In the genomic region with DNA sequence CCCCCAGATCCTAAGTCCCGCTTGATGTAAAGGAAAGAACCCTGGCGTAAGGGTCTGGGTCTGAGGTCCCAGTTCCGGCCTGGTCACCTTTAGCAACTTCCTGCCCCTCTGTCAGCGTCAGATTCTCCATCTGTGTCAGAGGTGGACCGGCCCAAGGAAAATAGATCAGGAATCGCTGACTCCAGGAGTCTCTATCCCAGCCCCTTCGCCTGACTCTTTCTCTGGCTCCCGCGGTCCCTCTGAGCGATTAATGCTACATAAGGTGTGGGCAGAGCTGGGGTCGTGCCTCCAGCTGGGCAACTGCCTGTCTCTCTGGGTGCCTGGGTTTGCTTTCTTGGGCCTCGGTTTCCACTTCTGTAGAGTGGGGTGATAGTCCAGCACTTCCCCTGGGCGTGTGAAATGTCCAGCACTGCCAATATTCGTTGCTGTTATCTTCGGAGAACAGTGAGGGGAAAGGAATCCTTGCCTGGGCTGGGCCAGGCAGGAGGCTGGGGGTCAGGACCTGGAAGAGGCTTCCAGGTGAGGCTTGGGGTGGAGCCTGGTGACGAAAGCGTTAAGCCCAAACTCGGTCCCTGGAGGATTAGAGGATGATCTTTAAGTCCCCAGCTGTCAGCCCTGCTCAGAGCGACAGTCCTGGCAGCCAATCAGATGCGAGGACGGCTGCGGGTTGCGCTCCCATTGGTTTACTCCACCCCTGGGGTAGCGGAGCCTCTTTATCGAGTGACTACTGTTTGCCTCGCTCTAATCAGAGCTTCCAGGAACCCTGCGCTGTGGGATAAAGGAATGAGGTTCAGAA, we compare ENCODE assay signal across 8 cellular contexts. TPM values are rescaled to one million over a fixed set of nuclear protein-coding genes. Genes with fewer than 3 reads are reported as not detected.
DNase-seq lines count a peak whose midpoint lies in the region; ATAC-seq and TF ChIP-seq lines count a peak whose summit lies in the region.

No MANE protein-coding gene starts in this region.

- peak; percentile 37 for ATAC-seq in GM21423 (IDR thresholded peaks at IDR 0.05; ENCODE audit: unreplicated experiment)
- ATAC-seq in PC-3: peak; percentile 66
- peak; percentile 67 to 71 for ATAC-seq in activated T-cell treated with anti-CD3 and anti-CD28 coated beads, Interleukin-2, amount 50 U/mL, for 4 hours

- no peaks in the 10 kb centered on the region for H3K79me2 ChIP-seq in PC-3 (ENCODE audit: low read length)

- CTCF ChIA-PET in PC-3 (lab: Charles Lee): no interaction called here

- peak overlapping the region; percentile 56 for H2AFZ ChIP-seq in PC-3 (ENCODE audit: low read length)

- peaks cover 9% of the 10 kb centered on the region for H3K36me3 Mint-ChIP-seq in activated T-cell treated with anti-CD3 and anti-CD28 coated beads, Interleukin-2, amount 50 U/mL, for 4 hours (ENCODE audit: insufficient read depth)

- peak overlapping the region; percentile 33 for H3K27ac ChIP-seq in PC-3 (ENCODE audit: low read length)
- H3K27ac ChIP-seq in esophagus muscularis mucosa (replicated peaks in 1 of 4): peak overlapping the region; percentile 32 to 71 (median 54)
- no peak overlapping the region for H3K27ac ChIP-seq in muscle layer of duodenum (ENCODE audit: low read length)

- H3K27me3 ChIP-seq in PC-3 (ENCODE audit: low read length): no peaks in the 10 kb centered on the region
- peaks cover 0 to 11% (median 0%) of the 10 kb centered on the region in 4 donors for H3K27me3 ChIP-seq in esophagus muscularis mucosa
- no peaks in the 10 kb centered on the region for H3K27me3 ChIP-seq in muscle layer of duodenum (ENCODE audit: low read depth, low read length)

- WGBS in esophagus muscularis mucosa: 4% methylated on average over 22 of the region's 27 CpGs

- TF ChIP-seq CTCF in PC-3 (conservative IDR thresholded peaks at IDR 0.05; ENCODE audit: low read depth, low read length): no peak
- no peak for TF ChIP-seq CTCF in esophagus muscularis mucosa (IDR thresholded peaks at IDR 0.05)

- H3K9me2 ChIP-seq in PC-3 (replicated peaks; ENCODE audit: low read length): no peaks in the 10 kb centered on the region

- intact Hi-C loops in PC-3 (cut with micrococcal nuclease): no loop called here
- intact Hi-C loops in esophagus muscularis mucosa (cut with DNase I): loop anchor here (5.0 kb wide), 1 partner anchor 52 kb away; no protein-coding TSS in a partner anchor

- H3K9me3 ChIP-seq in PC-3 (ENCODE audit: low read length) (no peaks in the 10 kb centered on the region), esophagus muscularis mucosa (no peaks in the 10 kb centered on the region), muscle layer of duodenum (ENCODE audit: control insufficient read depth in 1 of 2, low read length in 2 of 2) (no peaks in the 10 kb centered on the region)

- TF ChIP-seq EP300 in esophagus muscularis mucosa (IDR thresholded peaks at IDR 0.05): no peak

- H3K4me1 Mint-ChIP-seq in activated T-cell treated with anti-CD3 and anti-CD28 coated beads, Interleukin-2, amount 50 U/mL, for 4 hours (ENCODE audit: low read depth): peaks cover 43% of the 10 kb centered on the region

- in situ Hi-C loops in KBM-7 (cut with MboI; ENCODE audit: low pct_unique_long_range_greater_than_20kb, low sequenced_read_pairs): no loop called here

- H3F3A ChIP-seq in PC-3 (ENCODE audit: low read length, unreplicated experiment): no peaks in the 10 kb centered on the region

- no peaks in the 10 kb centered on the region; the same call in 1 of the 2 replicates for H3K36me3 ChIP-seq in PC-3 (ENCODE audit: low read depth, low read length)
- peaks cover 13 to 28% (median 23%) of the 10 kb centered on the region in 4 donors for H3K36me3 ChIP-seq in esophagus muscularis mucosa
- peaks cover 0 to 8% of the 10 kb centered on the region in 2 donors for H3K36me3 ChIP-seq in muscle layer of duodenum (ENCODE audit: control insufficient read depth in 1 of 2, insufficient read depth in 2 of 2, low read length in 2 of 2)

- H4K20me1 ChIP-seq in PC-3 (ENCODE audit: low read length): no peaks in the 10 kb centered on the region

- DNase-seq in C1 segment of cervical spinal cord (lab: John Stamatoyannopoulos, UW) (peak; percentile 22 to 88 (median 77)), KBM-7 (peak; percentile 82), PC-3 (peak; percentile 91), esophagus muscularis mucosa (ENCODE audit: extremely low spot score) (peak; percentile 95)
- DNase-seq in activated T-cell treated with anti-CD3 and anti-CD28 coated beads, Interleukin-2, amount 50 U/mL, for 4 hours: peak; percentile 87
- peak; percentile 72 to 81 for DNase-seq in stimulated activated CD8-positive, alpha-beta memory T cell treated with anti-CD3 and anti-CD28 coated beads, Interleukin-4, amount 100 ng/mL, for 4 hours (ENCODE audit: low read depth in 2 of 2, low spot score in 1 of 2)

- peak overlapping the region; percentile 92 for H3K4me3 Mint-ChIP-seq in activated T-cell treated with anti-CD3 and anti-CD28 coated beads, Interleukin-2, amount 50 U/mL, for 4 hours

- no peaks in the 10 kb centered on the region for H3K27me3 Mint-ChIP-seq in activated T-cell treated with anti-CD3 and anti-CD28 coated beads, Interleukin-2, amount 50 U/mL, for 4 hours (ENCODE audit: low read depth)

- POLR2A ChIA-PET in PC-3 (lab: Charles Lee; ENCODE audit: unreplicated experiment): no interaction called here

- peak overlapping the region; percentile 95 for H3K4me2 ChIP-seq in PC-3 (ENCODE audit: low read length)

- BruUV-seq in PC-3 (replicated peaks; lab: Mats Ljungman, UMichigan): no TSS peak

- TF ChIP-seq POLR2A in esophagus muscularis mucosa (IDR thresholded peaks at IDR 0.05; ENCODE audit: low read depth): no peak

- no peaks in the 10 kb centered on the region for H3K9me3 Mint-ChIP-seq in activated T-cell treated with anti-CD3 and anti-CD28 coated beads, Interleukin-2, amount 50 U/mL, for 4 hours

- H3K4me3 ChIP-seq in PC-3 (ENCODE audit: low read length): peak overlapping the region; percentile 77
- peak overlapping the region; percentile 56 to 61 (median 58) for H3K4me3 ChIP-seq in esophagus muscularis mucosa
- H3K4me3 ChIP-seq in muscle layer of duodenum (ENCODE audit: low read depth in 1 of 2, low read length in 2 of 2): peak overlapping the region; percentile 81 to 85

- H3K4me1 ChIP-seq in PC-3 (ENCODE audit: insufficient read depth, low read length) (peaks cover 16% of the 10 kb centered on the region; the same call in 1 of the 2 replicates), esophagus muscularis mucosa (peaks cover 23 to 47% (median 34%) of the 10 kb centered on the region in 4 donors), muscle layer of duodenum (ENCODE audit: control insufficient read depth in 1 of 2, insufficient read depth in 2 of 2, low read length in 2 of 2) (peaks cover 0 to 28% of the 10 kb centered on the region in 2 donors)

- peak overlapping the region; percentile 71 for H3K9ac ChIP-seq in PC-3 (ENCODE audit: low read length)

RNA-seq across cellular contexts. Expression of gene ABCA7, which starts 0.8 kb away (rescaled TPM):
- total RNA-seq in PC-3 (2014; rRNA removed) (27.3 and 31.3 TPM in 2 replicates), esophagus muscularis mucosa (1 to 10 TPM; 3.9 to 9.5 (median 6.9) TPM)
- total RNA-seq in activated T-cell treated with anti-CD3 and anti-CD28 coated beads, Interleukin-2, amount 50 U/mL, for 4 hours: 1 to 10 TPM; 7.1 to 8.7 (median 8.6) TPM

RNA-seq across cellular contexts. Expression of gene CNN2, which starts 14.3 kb away (rescaled TPM):
- 97.9 and 107 TPM in 2 replicates for total RNA-seq in PC-3 (2014; rRNA removed)
- total RNA-seq in activated T-cell treated with anti-CD3 and anti-CD28 coated beads, Interleukin-2, amount 50 U/mL, for 4 hours: 10 to 100 TPM; 52.3 to 69.3 (median 57.8) TPM
- 10 to 100 TPM; 47.3 to 98.1 (median 81.3) TPM for total RNA-seq in esophagus muscularis mucosa

RNA-seq across cellular contexts. Expression of gene RNU6-2, which starts 19.4 kb away (rescaled TPM):
- total RNA-seq in PC-3 (2014; rRNA removed) (not detected in 2 replicates), esophagus muscularis mucosa (not detected)
- not detected for total RNA-seq in activated T-cell treated with anti-CD3 and anti-CD28 coated beads, Interleukin-2, amount 50 U/mL, for 4 hours

RNA-seq across cellular contexts. Expression of gene TMEM259, which starts 19.8 kb away (rescaled TPM):
- 136 and 162 TPM in 2 replicates for total RNA-seq in PC-3 (2014; rRNA removed)
- 100 to 1,000 TPM; 197 to 210 (median 204) TPM for total RNA-seq in activated T-cell treated with anti-CD3 and anti-CD28 coated beads, Interleukin-2, amount 50 U/mL, for 4 hours
- 100 to 1,000 TPM; 129 to 187 (median 160) TPM for total RNA-seq in esophagus muscularis mucosa

RNA-seq across cellular contexts. Expression of gene ARHGAP45, which starts 26.3 kb away (rescaled TPM):
- total RNA-seq in PC-3 (2014; rRNA removed) (45.3 and 68.4 TPM in 2 replicates), esophagus muscularis mucosa (10 to 100 TPM; 17.8 to 28.3 (median 21.2) TPM)
- total RNA-seq in activated T-cell treated with anti-CD3 and anti-CD28 coated beads, Interleukin-2, amount 50 U/mL, for 4 hours: 100 to 1,000 TPM; 128 to 133 (median 133) TPM
